In genomic region chr17:8147805-8148404, GRCh38 we compare ENCODE assay signal across 2 cellular contexts.
TF ChIP-seq lines count a peak whose summit lies in the region.

No MANE protein-coding gene starts in this region.

TF ChIP-seq in SK-N-SH treated with all-trans-retinoic acid at 6 μM for 48 hours, 23 proteins besides CTCF, POLR2A, EP300 and RAD21 (continued from another document):
- TF ChIP-seq ZC3H10 (CRISPR knock-in tag; IDR thresholded peaks at IDR 0.05) (0 out of 2 replicates have a peak, but pooled peaks have one; percentile 18), RARB (CRISPR knock-in tag; IDR thresholded peaks at IDR 0.05) (no peak)

TF ChIP-seq in SK-N-SH, 30 proteins besides CTCF, POLR2A, EP300 and RAD21 (continued from another document):
- TF ChIP-seq JUND (IDR thresholded peaks at IDR 0.05) (no peak), USF2 (IDR thresholded peaks at IDR 0.05; ENCODE audit: borderline replicate concordance, low read depth, low read length) (no peak)
